8 cellular contexts compared by ENCODE assay signal in genomic region chr19:35744688-35745327, GRCh38. TPM values are rescaled to one million over a fixed set of nuclear protein-coding genes. Genes with fewer than 3 reads are reported as not detected.
DNase-seq lines count a peak whose midpoint lies in the region; ATAC-seq lines count a peak whose summit lies in the region.

No MANE protein-coding gene starts in this region.

- peak overlapping the region; percentile 69 for H4K8ac ChIP-seq in mesenchymal stem cell (ENCODE audit: low read length)

- peak overlapping the region in 1 of 2 experiments; percentile 97 for H3K14ac ChIP-seq in mesenchymal stem cell (ENCODE audit: low read length in 2 of 2)

- peak overlapping the region; percentile 41 to 95 for H3K18ac ChIP-seq in mesenchymal stem cell (ENCODE audit: low read depth in 1 of 2, low read length in 2 of 2)

- no peaks in the 10 kb centered on the region for H3K9me3 ChIP-seq in mesenchymal stem cell (ENCODE audit: control insufficient read depth, low read length)

- under 1% methylated on average over 35 of the region's 35 CpGs for WGBS in mesenchymal stem cell

- peaks cover 25% of the 10 kb centered on the region for H3K4me1 ChIP-seq in mesenchymal stem cell (ENCODE audit: control insufficient read depth, insufficient read depth, low read depth, low read length)

- peak overlapping the region; percentile 72 for H2AFZ ChIP-seq in mesenchymal stem cell (ENCODE audit: low read depth, low read length)

- ATAC-seq in effector memory CD8-positive, alpha-beta T cell (replicated peaks): peak; percentile 58

- H3K4me2 ChIP-seq in mesenchymal stem cell (ENCODE audit: low read length, poor library complexity, severe bottlenecking): peak overlapping the region; percentile 80

- no peaks in the 10 kb centered on the region for H3K27me3 ChIP-seq in mesenchymal stem cell (ENCODE audit: control insufficient read depth in 1 of 2, insufficient read depth in 1 of 2, low read length in 2 of 2)

- H3K36me3 ChIP-seq in mesenchymal stem cell (ENCODE audit: control insufficient read depth in 1 of 2, insufficient read depth in 2 of 2, low read depth in 1 of 2, low read length in 2 of 2): peaks cover 14 to 21% of the 10 kb centered on the region in 2 experiments

- H3K4me3 Mint-ChIP-seq in effector memory CD8-positive, alpha-beta T cell: peak overlapping the region; percentile 86 to 94

- peak overlapping the region; percentile 90 for H4K91ac ChIP-seq in mesenchymal stem cell (ENCODE audit: low read length)

- peak overlapping the region; percentile 98 for H3K27ac ChIP-seq in mesenchymal stem cell (ENCODE audit: low read length, poor library complexity, severe bottlenecking)

- H2BK5ac ChIP-seq in mesenchymal stem cell (ENCODE audit: low read depth, low read length, poor library complexity, severe bottlenecking): peak overlapping the region; percentile 87

- no peak overlapping the region for H3K23ac ChIP-seq in mesenchymal stem cell (ENCODE audit: low read length in 2 of 2)

- peaks cover 32% of the 10 kb centered on the region for H3K79me1 ChIP-seq in mesenchymal stem cell (replicated peaks; ENCODE audit: low read length, poor library complexity, severe bottlenecking)

- H2BK120ac ChIP-seq in mesenchymal stem cell (ENCODE audit: low read depth, low read length): peak overlapping the region; percentile 99

- peak overlapping the region; percentile 71 for H2AK5ac ChIP-seq in mesenchymal stem cell (ENCODE audit: low read length, severe bottlenecking)

- H2BK12ac ChIP-seq in mesenchymal stem cell (ENCODE audit: low read length in 2 of 2): no peak overlapping the region

- peaks cover 32% of the 10 kb centered on the region for H3K36me3 Mint-ChIP-seq in effector memory CD8-positive, alpha-beta T cell (ENCODE audit: insufficient read depth)

- peak overlapping the region; percentile 92 to 93 for H3K4ac ChIP-seq in mesenchymal stem cell (ENCODE audit: low read depth in 1 of 2, low read length in 2 of 2)

- no peaks in the 10 kb centered on the region for H3K9me3 Mint-ChIP-seq in effector memory CD8-positive, alpha-beta T cell

- H3K9ac ChIP-seq in mesenchymal stem cell (ENCODE audit: low read length): peak overlapping the region; percentile 99

- H3K27me3 Mint-ChIP-seq in effector memory CD8-positive, alpha-beta T cell: no peaks in the 10 kb centered on the region

- peaks cover 58 to 59% of the 10 kb centered on the region in 2 donors for H3K4me1 Mint-ChIP-seq in effector memory CD8-positive, alpha-beta T cell (ENCODE audit: low read depth in 2 of 2)

- H3K27ac Mint-ChIP-seq in effector memory CD8-positive, alpha-beta T cell: peak overlapping the region; percentile 98 to 99

- peak overlapping the region; percentile 65 to 96 for H3K4me3 ChIP-seq in mesenchymal stem cell (ENCODE audit: insufficient read depth in 1 of 2, low read depth in 1 of 2, low read length in 2 of 2)

- peak; percentile 90 for DNase-seq in AG08396 (ENCODE audit: low spot score)
- DNase-seq in GM19238 (ENCODE audit: insufficient read length, low spot score): peak; percentile 62
- DNase-seq in HUDEP-2 (lab: John Stamatoyannopoulos, UW; ENCODE audit: unreplicated experiment in 76 of 76): peak; percentile 32 to 99 (median 96)
- peak; percentile 90 for DNase-seq in NOMO-1 treated with DMSO at 0.1 percent for 48 hours (lab: John Stamatoyannopoulos, UW; ENCODE audit: unreplicated experiment)
- peak; percentile 73 to 83 (median 79) for DNase-seq in activated CD8-positive, alpha-beta memory T cell treated with anti-CD3 and anti-CD28 coated beads for 48 hours (ENCODE audit: low read depth in 2 of 3, low spot score in 2 of 3)
- peak; percentile 91 to 93 (median 92) for DNase-seq in effector memory CD8-positive, alpha-beta T cell
- peak; percentile 98 for DNase-seq in mesenchymal stem cell
- DNase-seq in stimulated activated CD8-positive, alpha-beta memory T cell treated with anti-CD3 and anti-CD28 coated beads, Interleukin-12 subunit alpha, Interleukin-12 subunit beta, amount 100 ng/mL, for 24 hours (ENCODE audit: extremely low read depth): peak; percentile 83

- no peak overlapping the region for H2BK15ac ChIP-seq in mesenchymal stem cell (ENCODE audit: low read depth, poor library complexity, severe bottlenecking)

RNA-seq across cellular contexts. Expression of gene U2AF1L4, which starts 0.4 kb away (rescaled TPM):
- polyA plus RNA-seq in mesenchymal stem cell (2013, experiment 1 of 2): 13.8 TPM
- 12.8 TPM for polyA plus RNA-seq in mesenchymal stem cell (2013, experiment 2 of 2)

RNA-seq across cellular contexts. Expression of gene PSENEN, which starts 0.6 kb away (rescaled TPM):
- 131 TPM for polyA plus RNA-seq in mesenchymal stem cell (2013, experiment 1 of 2)
- 134 TPM for polyA plus RNA-seq in mesenchymal stem cell (2013, experiment 2 of 2)

RNA-seq across cellular contexts. Expression of gene IGFLR1, which starts 2.6 kb away (rescaled TPM):
- polyA plus RNA-seq in mesenchymal stem cell (2013, experiment 1 of 2): 3.2 TPM
- 2.5 TPM for polyA plus RNA-seq in mesenchymal stem cell (2013, experiment 2 of 2)

RNA-seq across cellular contexts. Expression of gene LIN37, which starts 3.6 kb away (rescaled TPM):
- 11.1 TPM for polyA plus RNA-seq in mesenchymal stem cell (2013, experiment 1 of 2)
- polyA plus RNA-seq in mesenchymal stem cell (2013, experiment 2 of 2): 11.4 TPM

RNA-seq across cellular contexts. Expression of gene HSPB6, which starts 12.0 kb away (rescaled TPM):
- polyA plus RNA-seq in mesenchymal stem cell (2013, experiment 1 of 2): 418 TPM
- 419 TPM for polyA plus RNA-seq in mesenchymal stem cell (2013, experiment 2 of 2)

Comparison
In these comparisons a context has a peak if more than half of its experiments do, and no peak if none do; other contexts are left out.
1. Peak in every context shown above with its lines: DNase-seq, ATAC-seq, H3K4me3 ChIP-seq and H3K27ac ChIP-seq.